ENCODE assay signal across 1 cellular context in the genomic region with DNA sequence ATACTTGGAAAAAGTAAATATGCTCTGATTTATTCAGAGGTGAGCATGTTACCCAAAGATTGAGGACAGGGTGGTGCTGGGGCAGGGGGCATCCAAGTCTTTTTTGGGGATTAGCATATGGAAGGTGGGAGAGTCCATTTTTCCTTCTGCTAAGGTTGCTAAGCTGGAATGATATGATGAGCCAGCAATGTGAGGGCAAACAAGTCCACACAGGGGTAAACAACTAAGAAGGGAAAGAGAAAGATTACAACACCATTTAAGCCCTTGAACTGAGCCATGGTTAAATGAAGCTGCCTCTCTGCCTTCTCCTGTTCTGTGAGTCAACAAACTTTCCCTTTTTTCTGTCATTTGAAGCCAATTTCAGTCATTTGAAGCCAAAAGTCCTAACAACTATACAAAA.
TF ChIP-seq lines count a peak whose summit lies in the region.

No MANE protein-coding gene starts in this region.

TF ChIP-seq in HepG2, 621 proteins besides CTCF, POLR2A, EP300 and RAD21 (continued from another document):
- TF ChIP-seq MAFF (IDR thresholded peaks at IDR 0.05; ENCODE audit: low read depth, low read length) (peak; percentile 58), HMG20A (CRISPR knock-in tag; IDR thresholded peaks at IDR 0.05; ENCODE audit: borderline replicate concordance) (no peak), SNAI1 (CRISPR knock-in tag; IDR thresholded peaks at IDR 0.05; ENCODE audit: borderline replicate concordance) (no peak), YY1 (IDR thresholded peaks at IDR 0.05; ENCODE audit: insufficient read depth, insufficient replicate concordance, low read depth, low read length) (no peak), NRL (CRISPR knock-in tag; IDR thresholded peaks at IDR 0.05; ENCODE audit: borderline replicate concordance) (no peak), CREM (IDR thresholded peaks at IDR 0.05) (no peak), CREM (CRISPR knock-in tag; IDR thresholded peaks at IDR 0.05) (no peak), CEBPB (IDR thresholded peaks at IDR 0.05; ENCODE audit: borderline replicate concordance, low read depth, low read length) (peak; percentile 10; the same call in 1 of the 2 replicates)
- TF ChIP-seq, protein P1, sequence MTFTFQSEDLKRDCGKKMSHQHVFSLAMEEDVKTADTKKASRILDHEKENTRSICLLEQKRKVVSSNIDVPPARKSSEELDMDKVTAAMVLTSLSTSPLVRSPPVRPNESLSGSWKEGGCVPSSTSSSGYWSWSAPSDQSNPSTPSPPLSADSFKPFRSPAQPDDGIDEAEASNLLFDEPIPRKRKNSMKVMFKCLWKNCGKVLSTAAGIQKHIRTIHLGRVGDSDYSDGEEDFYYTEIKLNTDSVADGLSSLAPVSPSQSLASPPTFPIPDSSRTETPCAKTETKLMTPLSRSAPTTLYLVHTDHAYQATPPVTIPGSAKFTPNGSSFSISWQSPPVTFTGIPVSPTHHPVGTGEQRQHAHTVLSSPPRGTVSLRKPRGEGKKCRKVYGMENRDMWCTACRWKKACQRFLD (CRISPR knock-in tag; IDR thresholded peaks at IDR 0.05; ENCODE audit: borderline replicate concordance) = no peak
TF ChIP-seq in HepG2: peak in this region for 7.
